In the genomic region with DNA sequence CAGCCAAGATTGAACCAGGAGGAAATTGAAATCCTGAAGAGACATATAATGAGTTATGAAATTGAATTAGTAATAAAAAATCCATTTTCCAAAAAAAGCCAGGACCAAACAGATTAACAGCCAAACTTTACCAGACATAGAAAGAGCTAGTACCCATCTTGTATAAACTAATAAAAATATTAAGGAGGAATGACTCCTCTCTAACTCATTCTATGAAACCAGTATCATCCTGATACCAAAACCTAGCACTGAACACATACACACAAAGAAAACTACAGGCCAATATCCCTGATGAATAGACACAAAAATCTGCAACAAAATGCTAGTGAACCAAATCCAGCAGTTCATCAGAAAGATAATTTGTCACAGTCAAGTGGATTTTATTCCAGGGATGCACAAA, we compare ENCODE assay signal across 24 cellular contexts.
"Had no signal": no experiment of that assay in that cellular context is flagged by ENCODE, and none has a peak within 500 bp of the region (broad histone marks: within the 10 kb centered on the region; RNA-seq: fewer than 3 reads in every experiment).

No MANE protein-coding gene starts in this region.

- H3K36me3 ChIP-seq: colonic mucosa, esophagus muscularis mucosa, esophagus squamous epithelium, gastrocnemius medialis, gastroesophageal sphincter, heart left ventricle, heart right ventricle had no signal

- H3K27ac ChIP-seq: colonic mucosa, coronary artery, dorsolateral prefrontal cortex, epithelial cell of prostate, esophagus muscularis mucosa, esophagus squamous epithelium, foreskin keratinocyte, gastrocnemius medialis, gastroesophageal sphincter, heart left ventricle, heart right ventricle had no signal

- DNase-seq: colonic mucosa; cortex of kidney; dermis blood vessel endothelial cell; dorsolateral prefrontal cortex; effector CD4-positive, alpha-beta T cell; effector CD8-positive, alpha-beta T cell; effector memory CD4-positive, alpha-beta T cell; effector memory CD8-positive, alpha-beta T cell; endodermal cell; erythroblast; esophagus squamous epithelium; foreskin fibroblast; foreskin keratinocyte; foreskin melanocyte; gastrocnemius medialis; glutamatergic neuron; head of caudate nucleus; heart left ventricle; heart right ventricle had no signal

- ATAC-seq: effector memory CD8-positive, alpha-beta T cell; esophagus mucosa; foreskin keratinocyte; gastrocnemius medialis; gastroesophageal sphincter; heart left ventricle; heart right ventricle had no signal

- H3K4me1 ChIP-seq: colonic mucosa, esophagus muscularis mucosa, esophagus squamous epithelium, foreskin keratinocyte, gastrocnemius medialis, gastroesophageal sphincter, heart left ventricle, heart right ventricle had no signal

- H3K27me3 ChIP-seq: colonic mucosa, esophagus muscularis mucosa, esophagus squamous epithelium, foreskin keratinocyte, gastrocnemius medialis, gastroesophageal sphincter, heart left ventricle, heart right ventricle had no signal

- H3K9me3 ChIP-seq: colonic mucosa, esophagus muscularis mucosa, gastrocnemius medialis, gastroesophageal sphincter had no signal

- H3K4me3 ChIP-seq: colonic mucosa, coronary artery, dorsolateral prefrontal cortex, esophagus muscularis mucosa, esophagus squamous epithelium, gastrocnemius medialis, gastroesophageal sphincter, heart left ventricle, heart right ventricle had no signal
